35 cellular contexts compared by ENCODE assay signal in genomic region chr22:22599248-22599647, GRCh38. TPM values are rescaled to one million over a fixed set of nuclear protein-coding genes. Genes with fewer than 3 reads are reported as not detected.
"Had no signal": no experiment of that assay in that cellular context is flagged by ENCODE, and none has a peak within 500 bp of the region (broad histone marks: within the 10 kb centered on the region; RNA-seq: fewer than 3 reads in every experiment).

No MANE protein-coding gene starts in this region.

- H3K9me3 ChIP-seq: SJCRH30 had no signal

- H3K36me3 Mint-ChIP-seq: activated CD4-positive, alpha-beta memory T cell treated with anti-CD3 and anti-CD28 coated beads for 36 hours; activated naive CD8-positive, alpha-beta T cell; brain had no signal

- H3K9me3 Mint-ChIP-seq: activated CD4-positive, alpha-beta memory T cell treated with anti-CD3 and anti-CD28 coated beads for 36 hours; activated naive CD4-positive, alpha-beta T cell treated with anti-CD3 and anti-CD28 coated beads for 36 hours; activated naive CD8-positive, alpha-beta T cell treated with anti-CD3 and anti-CD28 coated beads, Interleukin-2, amount 50 U/mL, for 24 hours; activated T-cell treated with anti-CD3 and anti-CD28 coated beads, Interleukin-2, amount 50 U/mL, for 4 hours; activated T-helper 1 cell treated with anti-CD3 and anti-CD28 coated beads, Interleukin-12 subunit alpha, Interleukin-12 subunit beta, Interleukin-2, Interleukin-4 antibody, amounts not matched to agents 30 ng/mL and 10 ng/mL and 1 ng/mL, durations not matched to agents 14 hours and 24 hours and 36 hours; T-helper 1 cell treated with Interleukin-12 subunit alpha and Interleukin-12 subunit beta and Interleukin-4 antibody, amounts not matched to agents 30 μg/mL and 1 μg/mL, for 36 hours; T-helper 2 cell treated with Interferon-gamma antibody and Interleukin-4, amounts not matched to agents 5 μg/mL and 100 μg/mL, for 36 hours had no signal

- H3K4me1 ChIP-seq: SJCRH30 had no signal

- H3K36me3 ChIP-seq: SJCRH30 had no signal

- H3K4me3 ChIP-seq: SJCRH30, SK-N-MC had no signal

- H3K4me1 Mint-ChIP-seq: activated CD4-positive, alpha-beta T cell treated with anti-CD3 and anti-CD28 coated beads for 36 hours; brain had no signal

- H3K27ac Mint-ChIP-seq: activated CD4-positive, alpha-beta memory T cell treated with anti-CD3 and anti-CD28 coated beads for 36 hours; activated CD4-positive, alpha-beta T cell treated with anti-CD3 and anti-CD28 coated beads for 36 hours; activated naive CD4-positive, alpha-beta T cell treated with anti-CD3 and anti-CD28 coated beads for 36 hours; activated naive CD8-positive, alpha-beta T cell; activated naive CD8-positive, alpha-beta T cell treated with anti-CD3 and anti-CD28 coated beads, Interleukin-2, amount 50 U/mL, for 24 hours; activated T-helper 1 cell treated with anti-CD3 and anti-CD28 coated beads, Interleukin-12 subunit alpha, Interleukin-12 subunit beta, Interleukin-2, Interleukin-4 antibody, amounts not matched to agents 30 ng/mL and 10 ng/mL and 1 ng/mL, durations not matched to agents 14 hours and 24 hours and 36 hours; brain; T-helper 1 cell treated with Interleukin-12 subunit alpha and Interleukin-12 subunit beta and Interleukin-4 antibody, amounts not matched to agents 30 μg/mL and 1 μg/mL, for 36 hours; T-helper 2 cell treated with Interferon-gamma antibody and Interleukin-4, amounts not matched to agents 5 μg/mL and 100 μg/mL, for 36 hours had no signal

- H3K27ac ChIP-seq: KMS-11, SJCRH30, SK-N-MC had no signal

- ATAC-seq: activated CD4-positive, alpha-beta T cell treated with anti-CD3 and anti-CD28 coated beads for 36 hours; activated naive CD8-positive, alpha-beta T cell treated with anti-CD3 and anti-CD28 coated beads, Interleukin-2, amount 50 U/mL, for 24 hours; activated T-cell treated with anti-CD3 and anti-CD28 coated beads, Interleukin-2, amount 50 U/mL, for 4 hours had no signal

- H3K4me2 ChIP-seq: KMS-11 had no signal

- DNase-seq: activated CD4-positive, alpha-beta memory T cell treated with anti-CD3 and anti-CD28 coated beads for 36 hours; activated CD4-positive, alpha-beta T cell treated with anti-CD3 and anti-CD28 coated beads for 36 hours; activated CD4-positive, alpha-beta T cell treated with anti-CD3 and anti-CD28 coated beads, Interleukin-2, amount 50 U/mL, for 1 hour; activated CD8-positive, alpha-beta memory T cell treated with anti-CD3 and anti-CD28 coated beads, Interleukin-2, amount 50 U/mL, for 4 hours; activated gamma-delta T cell treated with Interleukin-2 at 50 U/mL for 16 hours; activated naive CD4-positive, alpha-beta T cell treated with anti-CD3 and anti-CD28 coated beads for 36 hours; activated naive CD8-positive, alpha-beta T cell treated with anti-CD3 and anti-CD28 coated beads, Interleukin-2, amount 50 U/mL, for 24 hours; activated T-cell treated with anti-CD3 and anti-CD28 coated beads for 4 hours; activated T-cell treated with anti-CD3 and anti-CD28 coated beads, Interleukin-2, amount 50 U/mL, for 4 hours; anterior cingulate cortex; central memory CD4-positive, alpha-beta T cell; MM.1S; MV-4-11; NCI-H1092 treated with DMSO at 0.1 percent for 48 hours; NCI-H1417; NCI-H146; NCI-H187; NCI-H2029 treated with DMSO at 0.1 percent for 48 hours; NCI-H2107; NCI-H2171; NCI-H510A; NCI-H526; NCI-H748 treated with DMSO at 0.1 percent for 48 hours; NK-92 treated with Interleukin-12 subunit alpha and Interleukin-12 subunit beta, amount 100 ng/mL, for 24 hours; Right ventricle myocardium superior; SJCRH30 had no signal

- H3K27me3 Mint-ChIP-seq: activated CD4-positive, alpha-beta memory T cell treated with anti-CD3 and anti-CD28 coated beads for 36 hours; activated naive CD8-positive, alpha-beta T cell; activated naive CD8-positive, alpha-beta T cell treated with anti-CD3 and anti-CD28 coated beads, Interleukin-2, amount 50 U/mL, for 24 hours had no signal

- H3K27me3 ChIP-seq: SJCRH30 had no signal

- H3K4me3 Mint-ChIP-seq: activated CD4-positive, alpha-beta memory T cell treated with anti-CD3 and anti-CD28 coated beads for 36 hours; activated CD4-positive, alpha-beta T cell treated with anti-CD3 and anti-CD28 coated beads for 36 hours; activated naive CD4-positive, alpha-beta T cell treated with anti-CD3 and anti-CD28 coated beads for 36 hours; activated naive CD8-positive, alpha-beta T cell; activated naive CD8-positive, alpha-beta T cell treated with anti-CD3 and anti-CD28 coated beads, Interleukin-2, amount 50 U/mL, for 24 hours; activated T-cell treated with anti-CD3 and anti-CD28 coated beads, Interleukin-2, amount 50 U/mL, for 4 hours; activated T-helper 1 cell treated with anti-CD3 and anti-CD28 coated beads, Interleukin-12 subunit alpha, Interleukin-12 subunit beta, Interleukin-2, Interleukin-4 antibody, amounts not matched to agents 30 ng/mL and 10 ng/mL and 1 ng/mL, durations not matched to agents 14 hours and 24 hours and 36 hours; brain; T-helper 1 cell treated with Interleukin-12 subunit alpha and Interleukin-12 subunit beta and Interleukin-4 antibody, amounts not matched to agents 30 μg/mL and 1 μg/mL, for 36 hours; T-helper 2 cell treated with Interferon-gamma antibody and Interleukin-4, amounts not matched to agents 5 μg/mL and 100 μg/mL, for 36 hours had no signal

- H3K9ac ChIP-seq: KMS-11 had no signal

RNA-seq across cellular contexts. Expression of gene PRAME, which starts 40.2 kb away (rescaled TPM):
- total RNA-seq: activated CD4-positive, alpha-beta memory T cell treated with anti-CD3 and anti-CD28 coated beads for 36 hours; activated naive CD4-positive, alpha-beta T cell treated with anti-CD3 and anti-CD28 coated beads for 36 hours; activated T-helper 1 cell treated with anti-CD3 and anti-CD28 coated beads, Interleukin-12 subunit alpha, Interleukin-12 subunit beta, Interleukin-2, Interleukin-4 antibody, amounts not matched to agents 30 ng/mL and 10 ng/mL and 1 ng/mL, durations not matched to agents 14 hours and 24 hours and 36 hours; cerebellum; LHCN-M2; Right ventricle myocardium superior; SJCRH30 had no signal

RNA-seq across cellular contexts. Expression of gene GGTLC2, which starts 45.2 kb away (rescaled TPM):
- total RNA-seq: activated CD4-positive, alpha-beta memory T cell treated with anti-CD3 and anti-CD28 coated beads for 36 hours; activated CD4-positive, alpha-beta T cell treated with anti-CD3 and anti-CD28 coated beads for 36 hours; activated naive CD4-positive, alpha-beta T cell treated with anti-CD3 and anti-CD28 coated beads for 36 hours; activated T-cell treated with anti-CD3 and anti-CD28 coated beads, Interleukin-2, amount 50 U/mL, for 4 hours; activated T-helper 1 cell treated with anti-CD3 and anti-CD28 coated beads, Interleukin-12 subunit alpha, Interleukin-12 subunit beta, Interleukin-2, Interleukin-4 antibody, amounts not matched to agents 30 ng/mL and 10 ng/mL and 1 ng/mL, durations not matched to agents 14 hours and 24 hours and 36 hours; cerebellum; LHCN-M2; Right ventricle myocardium superior; SJCRH30 had no signal
